Comparison of ENCODE assay signal across 8 cellular contexts in the genomic region with DNA sequence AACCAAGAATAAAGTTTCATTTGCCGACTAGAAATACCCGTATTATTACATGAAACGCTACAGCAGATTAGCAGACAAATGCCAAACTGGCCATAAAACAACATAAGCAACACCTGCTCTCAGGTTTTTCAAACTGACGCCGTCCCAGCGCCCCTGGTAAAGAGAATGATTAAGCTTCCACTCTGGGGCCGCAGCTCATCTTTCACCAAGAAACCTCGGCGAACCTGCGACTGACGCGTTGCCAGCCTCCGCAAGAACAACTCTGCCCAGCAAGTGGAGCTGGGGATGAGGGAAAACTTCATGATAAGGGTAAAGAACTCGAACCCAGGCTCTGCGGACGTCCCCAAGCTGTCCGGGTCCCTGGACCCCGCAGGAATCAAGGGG. TPM values are rescaled to one million over a fixed set of nuclear protein-coding genes. Genes with fewer than 3 reads are reported as not detected.
A peak's percentile ranks its signal among the peaks of the same experiment; 100 is the strongest.
DNase-seq lines count a peak whose midpoint lies in the region; ATAC-seq and TF ChIP-seq lines count a peak whose summit lies in the region.

No MANE protein-coding gene starts in this region.

- no peaks in the 10 kb centered on the region for H3K9me3 Mint-ChIP-seq in activated T-helper 17 cell treated with anti-CD3 and anti-CD28 coated beads, Interleukin-2, amount 50 U/mL, for 72 hours

- WGBS in heart right ventricle, 2 donors = 0 to 1% methylated on average over 18 of the region's 18 CpGs

- TF ChIP-seq CTCF in GM20000 (IDR thresholded peaks at IDR 0.05; ENCODE audit: extremely low read depth, missing control alignments) = no peak
- TF ChIP-seq CTCF in heart right ventricle (IDR thresholded peaks at IDR 0.05) = no peak

- peaks cover 10% of the 10 kb centered on the region; the same call in 1 of the 2 replicates for H3K36me3 ChIP-seq in HUES48 (ENCODE audit: control insufficient read depth, insufficient read depth, low read length)
- peaks cover 0 to 25% (median under 1%) of the 10 kb centered on the region in 9 donors for H3K36me3 ChIP-seq in heart right ventricle
- H3K36me3 ChIP-seq in skeletal muscle tissue (ENCODE audit: control insufficient read depth in 3 of 3, insufficient read depth in 3 of 3, low read length in 3 of 3) = no peaks in the 10 kb centered on the region

- ATAC-seq in activated T-helper 17 cell treated with anti-CD3 and anti-CD28 coated beads, Interleukin-2, amount 50 U/mL, for 72 hours (replicated peaks) = peak; percentile 51
- ATAC-seq in heart right ventricle = peak in 2 of 8 donors; percentile 1 to 17

- H3K36me3 Mint-ChIP-seq in activated T-helper 17 cell treated with anti-CD3 and anti-CD28 coated beads, Interleukin-2, amount 50 U/mL, for 72 hours (ENCODE audit: low read depth) = peaks cover 18% of the 10 kb centered on the region

- H3K9ac ChIP-seq in HUES48 (ENCODE audit: low read depth, low read length) (peak overlapping the region; percentile 94), skeletal muscle tissue (ENCODE audit: low read depth in 1 of 3, low read length in 3 of 3) (peak overlapping the region; percentile 90 to 97 (median 97))

- H3K4me3 ChIP-seq in HUES48 (ENCODE audit: low read depth, low read length) = peak overlapping the region; percentile 98
- H3K4me3 ChIP-seq in heart right ventricle = peak overlapping the region; percentile 68 to 95 (median 80)
- peak overlapping the region; percentile 96 to 99 (median 97) for H3K4me3 ChIP-seq in skeletal muscle tissue (ENCODE audit: low read length in 3 of 3)

- DNase-seq in COLO668 (lab: John Stamatoyannopoulos, UW; ENCODE audit: unreplicated experiment) (peak; percentile 55), GM20000 (ENCODE audit: low spot score) (peak; percentile 5), heart right ventricle (no peak), NCI-H1436 treated with DMSO at 0.1 percent for 48 hours (lab: John Stamatoyannopoulos, UW) (no peak), NCI-H446 (lab: John Stamatoyannopoulos, UW) (no peak)

- H3K4me3 Mint-ChIP-seq in activated T-helper 17 cell treated with anti-CD3 and anti-CD28 coated beads, Interleukin-2, amount 50 U/mL, for 72 hours = peak overlapping the region; percentile 99

- no peaks in the 10 kb centered on the region for H3K9me3 ChIP-seq in HUES48 (ENCODE audit: control insufficient read depth, insufficient read depth, low read length)
- no peaks in the 10 kb centered on the region for H3K9me3 ChIP-seq in heart right ventricle
- no peaks in the 10 kb centered on the region for H3K9me3 ChIP-seq in skeletal muscle tissue (ENCODE audit: control insufficient read depth in 3 of 3, low read length in 3 of 3)

- H3K4me1 ChIP-seq in HUES48 (ENCODE audit: control insufficient read depth, insufficient read depth, low read length) (0 out of 2 replicates have a peak, but pooled peaks cover 4% of the 10 kb centered on the region), heart right ventricle (peaks cover 5 to 33% (median 26%) of the 10 kb centered on the region in 9 donors), skeletal muscle tissue (ENCODE audit: control insufficient read depth in 3 of 3, insufficient read depth in 3 of 3, low read length in 3 of 3) (peaks cover 10 to 14% (median 11%) of the 10 kb centered on the region in 3 donors)

- H3K27ac ChIP-seq in HUES48 (ENCODE audit: low read depth, low read length) (peak overlapping the region; percentile 89), heart right ventricle (peak overlapping the region; percentile 86 to 98 (median 94)), skeletal muscle tissue (ENCODE audit: low read depth, low read length) (peak overlapping the region; percentile 94)

- H3K27ac Mint-ChIP-seq in activated T-helper 17 cell treated with anti-CD3 and anti-CD28 coated beads, Interleukin-2, amount 50 U/mL, for 72 hours = peak overlapping the region; percentile 99

- no peaks in the 10 kb centered on the region for H3K27me3 ChIP-seq in HUES48 (ENCODE audit: control insufficient read depth, insufficient read depth, low read length)
- H3K27me3 ChIP-seq in heart right ventricle = no peaks in the 10 kb centered on the region
- no peaks in the 10 kb centered on the region for H3K27me3 ChIP-seq in skeletal muscle tissue (ENCODE audit: control insufficient read depth in 3 of 3, insufficient read depth in 3 of 3, low read length in 3 of 3)

- intact Hi-C loops in heart right ventricle (cut with DNase I) = loop anchor here in 1 of 10 donors (10.0 kb wide), 1 partner anchor 368 kb away; no protein-coding TSS in a partner anchor

- peaks cover 10% of the 10 kb centered on the region for H3K4me1 Mint-ChIP-seq in activated T-helper 17 cell treated with anti-CD3 and anti-CD28 coated beads, Interleukin-2, amount 50 U/mL, for 72 hours

- H3K27me3 Mint-ChIP-seq in activated T-helper 17 cell treated with anti-CD3 and anti-CD28 coated beads, Interleukin-2, amount 50 U/mL, for 72 hours = no peaks in the 10 kb centered on the region

RNA-seq across cellular contexts. Expression of a gene that starts 0.5 kb away (rescaled TPM):
- 10 to 100 TPM; 40.3 to 46.4 TPM for total RNA-seq in activated T-helper 17 cell treated with anti-CD3 and anti-CD28 coated beads, Interleukin-2, amount 50 U/mL, for 72 hours
- 100 to 1,000 TPM in 4 of 10 donors, 10 to 100 TPM in 6; 81.5 to 113 (median 95.5) TPM for total RNA-seq in heart right ventricle
- 10 to 100 TPM; 22.2 to 56.8 TPM for polyA plus RNA-seq in heart right ventricle
- 42.3 TPM for total RNA-seq in skeletal muscle tissue

Comparison
In these comparisons a context has a peak if more than half of its experiments do, and no peak if none do; other contexts are left out.
1. DNase-seq: peak in COLO668 (single experiment) and GM20000 (single experiment); none in heart right ventricle (0 of 2), NCI-H1436 treated with DMSO at 0.1 percent for 48 hours (single experiment) and NCI-H446 (0 of 2).
2. Peak in every context shown above with its lines, with median percentiles within 50 percentile points of each other: H3K27ac ChIP-seq and H3K4me3 ChIP-seq.